ENCODE assay signal across 10 cellular contexts in the genomic region with DNA sequence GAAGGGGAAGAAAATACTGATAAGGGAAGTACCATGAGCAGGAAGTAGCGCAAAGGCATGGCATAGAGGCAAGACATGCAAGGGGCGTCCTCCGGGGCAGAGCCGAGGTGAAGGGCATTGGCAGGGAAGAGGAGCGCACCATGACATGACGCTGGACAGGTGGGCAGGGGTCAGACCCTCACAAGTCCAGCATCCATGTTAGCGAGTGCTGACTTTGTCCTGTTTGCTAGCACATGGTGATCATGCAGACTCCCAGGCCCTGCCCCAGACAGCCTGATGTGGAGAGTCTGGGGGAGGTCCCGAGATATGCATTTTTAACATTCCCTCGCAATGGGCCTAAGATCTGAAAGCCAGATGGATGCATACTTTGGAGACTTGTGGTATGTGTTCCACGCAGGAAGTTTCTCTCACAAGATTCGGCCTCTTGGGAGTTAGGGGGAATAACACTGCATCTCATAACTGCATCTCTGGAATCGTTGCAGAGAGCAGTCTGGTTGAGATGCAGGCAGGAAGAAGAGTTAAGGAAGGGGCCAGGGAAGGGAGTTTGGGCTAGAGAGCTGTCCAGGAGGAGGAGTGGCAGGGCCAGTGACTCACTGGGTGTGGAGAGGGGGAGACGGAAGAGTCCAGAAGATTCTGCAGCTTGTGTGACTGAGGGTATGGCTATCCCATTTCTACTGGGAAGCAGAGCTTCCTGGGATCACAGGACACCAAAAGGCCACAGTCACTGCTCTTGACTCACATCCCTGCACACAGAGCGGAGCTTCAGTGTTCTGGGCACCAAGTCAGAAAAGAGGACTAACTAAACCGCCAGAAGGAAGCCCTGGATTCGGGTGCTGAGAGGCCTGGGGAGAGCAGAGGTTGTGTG. TPM values are rescaled to one million over a fixed set of nuclear protein-coding genes. Genes with fewer than 3 reads are reported as not detected.
A peak's percentile ranks its signal among the peaks of the same experiment; 100 is the strongest.
DNase-seq lines count a peak whose midpoint lies in the region; ATAC-seq, FAIRE-seq and TF ChIP-seq lines count a peak whose summit lies in the region.
"Had no signal": no experiment of that assay in that cellular context is flagged by ENCODE, and none has a peak within 500 bp of the region (broad histone marks: within the 10 kb centered on the region; RNA-seq: fewer than 3 reads in every experiment).

No MANE protein-coding gene starts in this region.

- intact Hi-C loops in cardiac septum (cut with DNase I): no loop called here
- intact Hi-C loops in Right ventricle myocardium inferior (cut with DNase I): no loop called here

- ATAC-seq in Right ventricle myocardium inferior: no peak

- no peaks in the 10 kb centered on the region for H3K27me3 ChIP-seq in bronchial epithelial cell (ENCODE audit: control insufficient read depth, insufficient read depth, low read length)
- H3K27me3 ChIP-seq: SJSA1 had no signal

- no peak overlapping the region for H3K4me3 ChIP-seq in bronchial epithelial cell (ENCODE audit: low read depth, low read length)
- H3K4me3 ChIP-seq: SJSA1 had no signal

- peak; percentile 74 for DNase-seq in cardiac septum (ENCODE audit: low spot score)
- DNase-seq in Right ventricle myocardium inferior (ENCODE audit: missing footprints): no peak
- peak; percentile 22 for DNase-seq in bronchial epithelial cell (ENCODE audit: low read depth)
- DNase-seq in iris pigment epithelial cell (ENCODE audit: low read depth): peak; percentile 5
- DNase-seq in urothelium cell line (ENCODE audit: low spot score): peak; percentile 25
- no peak for DNase-seq in activated CD4-positive, CD25-positive, alpha-beta regulatory T cell (lab: John Stamatoyannopoulos, UW)
- DNase-seq in OCI-M1 (lab: John Stamatoyannopoulos, UW): no peak
- DNase-seq in NK-92 treated with Interleukin-12 subunit alpha and Interleukin-12 subunit beta, amount 100 ng/mL, for 24 hours (lab: John Stamatoyannopoulos, UW): no peak

- no peaks in the 10 kb centered on the region for H3K36me3 ChIP-seq in bronchial epithelial cell (ENCODE audit: control insufficient read depth, insufficient read depth, low read length)
- H3K36me3 ChIP-seq: SJSA1 had no signal

- peak; percentile 13 for FAIRE-seq in bronchial epithelial cell (lab: Jason Lieb, UNC)
- no peak for FAIRE-seq in urothelium cell line (lab: Jason Lieb, UNC)

- no peak for TF ChIP-seq CTCF in bronchial epithelial cell (IDR thresholded peaks at IDR 0.05; ENCODE audit: insufficient read depth, low read length, severe bottlenecking)

RNA-seq across cellular contexts. Expression of gene FAM184B, which starts 59.7 kb away (rescaled TPM):
- total RNA-seq in cardiac septum (0.03 TPM), Right ventricle myocardium inferior (not detected), bronchial epithelial cell (not detected in 2 replicates)
- total RNA-seq: activated T-helper 1 cell treated with anti-CD3 and anti-CD28 coated beads, Interleukin-12 subunit alpha, Interleukin-12 subunit beta, Interleukin-2, Interleukin-4 antibody, amounts not matched to agents 30 ng/mL and 10 ng/mL and 1 ng/mL, durations not matched to agents 14 hours and 24 hours and 36 hours; SJSA1 had no signal

Comparison
In these comparisons a context has a peak if more than half of its experiments do, and no peak if none do; other contexts are left out.
1. DNase-seq: peak in cardiac septum (single experiment), bronchial epithelial cell (single experiment), iris pigment epithelial cell (single experiment) and urothelium cell line (single experiment); none in Right ventricle myocardium inferior (single experiment), activated CD4-positive, CD25-positive, alpha-beta regulatory T cell (0 of 4), OCI-M1 (single experiment) and NK-92 treated with Interleukin-12 subunit alpha and Interleukin-12 subunit beta, amount 100 ng/mL, for 24 hours (single experiment).